8 cellular contexts compared by ENCODE assay signal in the genomic region with DNA sequence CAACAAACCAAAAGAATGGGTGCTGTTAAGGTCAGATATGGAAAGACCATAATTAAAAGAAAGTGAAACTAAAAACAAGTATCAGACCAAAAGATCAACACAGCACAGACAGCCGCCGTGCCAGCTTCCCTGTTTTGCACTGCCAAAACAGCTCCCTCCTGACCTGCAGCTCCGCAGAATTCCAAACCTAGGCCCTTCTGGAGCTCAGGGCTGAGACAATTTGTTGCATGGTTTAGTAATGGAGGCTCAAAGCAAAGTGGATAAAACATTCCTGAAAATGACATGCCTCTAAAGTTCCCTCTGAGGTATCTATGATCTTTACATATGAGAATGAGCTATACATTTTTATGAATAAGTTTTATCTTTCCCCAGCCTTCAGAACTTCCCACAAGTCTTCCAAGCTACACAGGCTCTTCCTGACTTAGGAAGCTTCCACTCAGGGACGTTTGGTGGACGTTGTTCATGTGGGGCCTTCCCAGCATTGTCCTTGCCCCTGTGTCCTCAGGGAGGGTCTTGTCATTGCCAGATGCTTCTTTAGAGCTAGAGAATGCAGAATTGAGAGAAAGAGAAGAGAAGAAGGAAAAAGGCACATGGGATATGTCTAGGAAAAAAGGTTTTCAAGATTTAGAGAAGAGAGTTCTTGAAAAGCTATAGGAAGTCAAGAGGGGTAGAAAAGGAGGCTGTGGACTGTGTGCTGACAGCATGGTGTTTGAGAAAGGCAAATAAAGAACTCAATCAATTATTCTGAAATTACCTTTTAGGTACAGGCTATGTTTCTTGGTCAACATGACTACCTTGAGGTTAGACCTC. TPM values are rescaled to one million over a fixed set of nuclear protein-coding genes. Genes with fewer than 3 reads are reported as not detected.
DNase-seq lines count a peak whose midpoint lies in the region; ATAC-seq and TF ChIP-seq lines count a peak whose summit lies in the region.

No MANE protein-coding gene starts in this region.

- no peaks in the 10 kb centered on the region for H3K36me3 ChIP-seq in CD8-positive, alpha-beta memory T cell (ENCODE audit: insufficient read depth, low read length)
- H3K36me3 ChIP-seq in duodenal mucosa (ENCODE audit: control insufficient read depth in 1 of 2, insufficient read depth in 2 of 2, low read length in 2 of 2) (no peaks in the 10 kb centered on the region), mucosa of rectum (ENCODE audit: control insufficient read depth in 2 of 2, insufficient read depth in 2 of 2, low read length in 2 of 2) (no peaks in the 10 kb centered on the region), testis (ENCODE audit: low read depth, missing control alignments) (no peaks in the 10 kb centered on the region)

- H3K9me3 Mint-ChIP-seq in CD8-positive, alpha-beta memory T cell = no peaks in the 10 kb centered on the region

- peak overlapping the region; percentile 83 to 92 (median 86) for H3K4me3 Mint-ChIP-seq in CD8-positive, alpha-beta memory T cell

- POLR2A ChIA-PET in CD8-positive, alpha-beta memory T cell (lab: Charles Lee) = interaction anchor here (0.8 to 2.2 kb wide), 2 partner anchors 29 to 72 kb away, joined by 4 to 22 read pairs; partner anchors contain the start of gene SSBP2

- H3K9me3 ChIP-seq in CD8-positive, alpha-beta memory T cell (ENCODE audit: low read length) = no peaks in the 10 kb centered on the region
- H3K9me3 ChIP-seq in duodenal mucosa (ENCODE audit: control insufficient read depth in 1 of 2, low read length in 2 of 2) = no peaks in the 10 kb centered on the region
- H3K9me3 ChIP-seq in mucosa of rectum (ENCODE audit: control insufficient read depth in 2 of 2, low read length in 2 of 2) = no peaks in the 10 kb centered on the region
- no peaks in the 10 kb centered on the region for H3K9me3 ChIP-seq in testis

- peak overlapping the region; percentile 66 for H3K4me3 ChIP-seq in CD8-positive, alpha-beta memory T cell (ENCODE audit: low read length)
- peak overlapping the region; percentile 59 to 67 for H3K4me3 ChIP-seq in duodenal mucosa (ENCODE audit: low read depth in 1 of 2, low read length in 2 of 2)
- H3K4me3 ChIP-seq in mucosa of rectum (ENCODE audit: low read length in 2 of 2) = peak overlapping the region; percentile 20 to 73
- H3K4me3 ChIP-seq in testis = no peak overlapping the region

- peak; percentile 87 for ATAC-seq in GM21367 (IDR thresholded peaks at IDR 0.05; ENCODE audit: unreplicated experiment)

- H3K27me3 Mint-ChIP-seq in CD8-positive, alpha-beta memory T cell = no peaks in the 10 kb centered on the region

- H3K27ac Mint-ChIP-seq in CD8-positive, alpha-beta memory T cell = peak overlapping the region; percentile 59 to 96 (median 94)

- 38 to 58% methylated on average over 5 of the region's 5 CpGs for WGBS in testis, 2 donors

- TF ChIP-seq POLR2A in testis (IDR thresholded peaks at IDR 0.05) = no peak

- TF ChIP-seq CTCF in testis (IDR thresholded peaks at IDR 0.05) = no peak

- no peaks in the 10 kb centered on the region for H3K36me3 Mint-ChIP-seq in CD8-positive, alpha-beta memory T cell

- peaks cover 20 to 31% (median 26%) of the 10 kb centered on the region in 3 donors for H3K4me1 Mint-ChIP-seq in CD8-positive, alpha-beta memory T cell

- H3K9ac ChIP-seq in duodenal mucosa (ENCODE audit: low read depth in 1 of 2, low read length in 2 of 2) = peak overlapping the region; percentile 29 to 58
- peak overlapping the region; percentile 43 to 60 for H3K9ac ChIP-seq in mucosa of rectum (ENCODE audit: low read depth in 1 of 2, low read length in 2 of 2)

- peak overlapping the region; percentile 65 for H3K27ac ChIP-seq in CD8-positive, alpha-beta memory T cell (ENCODE audit: low read depth, low read length)
- peak overlapping the region; percentile 63 for H3K27ac ChIP-seq in duodenal mucosa (ENCODE audit: low read depth, low read length)
- peak overlapping the region; percentile 59 to 79 for H3K27ac ChIP-seq in mucosa of rectum (ENCODE audit: low read depth in 2 of 2, low read length in 2 of 2)
- H3K27ac ChIP-seq in testis = peak overlapping the region; percentile 22 to 78

- no peaks in the 10 kb centered on the region for H3K27me3 ChIP-seq in CD8-positive, alpha-beta memory T cell (ENCODE audit: insufficient read depth, low read length, poor library complexity, severe bottlenecking)
- H3K27me3 ChIP-seq in duodenal mucosa (ENCODE audit: control insufficient read depth in 1 of 2, insufficient read depth in 2 of 2, low read length in 2 of 2) (no peaks in the 10 kb centered on the region), mucosa of rectum (ENCODE audit: control insufficient read depth in 2 of 2, insufficient read depth in 2 of 2, low read length in 2 of 2) (no peaks in the 10 kb centered on the region), testis (no peaks in the 10 kb centered on the region)

- CTCF ChIA-PET in CD8-positive, alpha-beta memory T cell (lab: Charles Lee) = interaction anchor here (0.9 to 1.3 kb wide), 3 partner anchors 11 to 480 kb away, joined by 3 read pairs; no protein-coding TSS in a partner anchor

- peaks cover 10% of the 10 kb centered on the region for H3K4me1 ChIP-seq in CD8-positive, alpha-beta memory T cell (ENCODE audit: insufficient read depth, low read length)
- H3K4me1 ChIP-seq in duodenal mucosa (ENCODE audit: control insufficient read depth in 1 of 2, insufficient read depth in 2 of 2, low read length in 2 of 2) (peaks cover 14 to 19% of the 10 kb centered on the region in 2 donors), mucosa of rectum (ENCODE audit: control insufficient read depth in 2 of 2, insufficient read depth in 2 of 2, low read length in 2 of 2) (peaks cover 8 to 15% of the 10 kb centered on the region in 2 donors), testis (peaks cover 7% of the 10 kb centered on the region)

- intact Hi-C loops in testis (cut with DNase I; ENCODE audit: low total_unique reads) = no loop called here

- peak; percentile 6 to 52 (median 33) for DNase-seq in CD8-positive, alpha-beta memory T cell
- DNase-seq in HUDEP-2 (lab: John Stamatoyannopoulos, UW; ENCODE audit: unreplicated experiment in 76 of 76) = peak in 54 of 76 experiments; percentile 1 to 63 (median 26)
- DNase-seq in activated CD4-positive, alpha-beta T cell treated with anti-CD3 and anti-CD28 coated beads for 4 hours = peak; percentile 26 to 32
- DNase-seq in testis = peak; percentile 51
- no peak for DNase-seq in SW 1271 (lab: John Stamatoyannopoulos, UW)

RNA-seq across cellular contexts. Expression of gene SSBP2, which starts 28.4 kb away (rescaled TPM):
- total RNA-seq in CD8-positive, alpha-beta memory T cell = 10 to 100 TPM in 1 of 2 experiments, 1 to 10 TPM in 1; 9.2 to 10.4 TPM
- 21.8 TPM for polyA plus RNA-seq in CD8-positive, alpha-beta memory T cell
- total RNA-seq in testis = 10 to 100 TPM; 17.5 to 22.7 TPM
- 27.6 TPM for polyA plus RNA-seq in testis (ENCODE audit: insufficient read depth, low read depth, low replicate concordance)

Comparison
In these comparisons a context has a peak if more than half of its experiments do, and no peak if none do; other contexts are left out.
1. DNase-seq: peak in CD8-positive, alpha-beta memory T cell (5 of 5), HUDEP-2 (54 of 76), activated CD4-positive, alpha-beta T cell treated with anti-CD3 and anti-CD28 coated beads for 4 hours (2 of 2) and testis (single experiment); none in SW 1271 (0 of 2).
2. H3K4me3 ChIP-seq: peak in CD8-positive, alpha-beta memory T cell (single experiment), duodenal mucosa (2 of 2) and mucosa of rectum (2 of 2); none in testis (0 of 2).
3. Peak in every context shown above with its lines, with median percentiles within 50 percentile points of each other: H3K27ac ChIP-seq.